ENCODE assay signal across 20 cellular contexts in genomic region chr15:78266806-78267205, GRCh38. TPM values are rescaled to one million over a fixed set of nuclear protein-coding genes. Genes with fewer than 3 reads are reported as not detected.
A peak's percentile ranks its signal among the peaks of the same experiment; 100 is the strongest.
DNase-seq lines count a peak whose midpoint lies in the region; ATAC-seq and TF ChIP-seq lines count a peak whose summit lies in the region.
"Had no signal": no experiment of that assay in that cellular context is flagged by ENCODE, and none has a peak within 500 bp of the region (broad histone marks: within the 10 kb centered on the region; RNA-seq: fewer than 3 reads in every experiment).

No MANE protein-coding gene starts in this region.

- H3K4me1 Mint-ChIP-seq in activated T-cell treated with anti-CD3 and anti-CD28 coated beads, Interleukin-2, amount 50 U/mL, for 72 hours (ENCODE audit: low read depth) = peaks cover 37% of the 10 kb centered on the region
- H3K4me1 Mint-ChIP-seq: GM23338 had no signal

- H3K27ac ChIP-seq in PC-3 (ENCODE audit: low read length) = no peak overlapping the region
- H3K27ac ChIP-seq in caudate nucleus (ENCODE audit: low read depth, low read length) = peak overlapping the region; percentile 20
- peak overlapping the region; percentile 90 to 93 for H3K27ac ChIP-seq in prostate gland
- H3K27ac ChIP-seq: hepatocyte, neural progenitor cell had no signal

- POLR2A ChIA-PET in PC-3 (lab: Charles Lee; ENCODE audit: unreplicated experiment) = interaction anchor here (2.1 kb wide), 1 partner anchor 33 kb away, joined by 10 read pairs; the partner anchor contains the start of gene SKIC8
- POLR2A ChIA-PET in GM10248 (lab: Yijun Ruan, JAX) = interaction anchor here (2.6 kb wide), 1 partner anchor 136 kb away, joined by 7 read pairs; the partner anchor contains the start of gene CIB2

- H3K4me3 ChIP-seq in PC-3 (ENCODE audit: low read length) (no peak overlapping the region), prostate gland (no peak overlapping the region)
- H3K4me3 ChIP-seq: GM23338, hepatocyte, neural progenitor cell, vagina had no signal

- WGBS in prostate gland = 76% methylated on average over 2 of the region's 2 CpGs

- TF ChIP-seq CTCF in PC-3 (conservative IDR thresholded peaks at IDR 0.05; ENCODE audit: low read depth, low read length) (no peak), prostate gland (IDR thresholded peaks at IDR 0.05) (no peak), GM10248 (IDR thresholded peaks at IDR 0.05; ENCODE audit: control extremely low read depth, extremely low read depth, low read depth, missing control alignments) (no peak)

- no peak overlapping the region for H3K9ac ChIP-seq in PC-3 (ENCODE audit: low read length)
- H3K9ac ChIP-seq: neural progenitor cell had no signal

- ATAC-seq in activated T-cell treated with anti-CD3 and anti-CD28 coated beads, Interleukin-2, amount 50 U/mL, for 72 hours (replicated peaks in 1 of 2) = no peak
- no peak for ATAC-seq in PC-3
- ATAC-seq in GM21619 (IDR thresholded peaks at IDR 0.05; ENCODE audit: unreplicated experiment) = no peak
- ATAC-seq: effector memory CD8-positive, alpha-beta T cell; GM23338 had no signal

- peak overlapping the region; percentile 37 to 95 for H3K4me3 Mint-ChIP-seq in activated T-cell treated with anti-CD3 and anti-CD28 coated beads, Interleukin-2, amount 50 U/mL, for 72 hours
- H3K4me3 Mint-ChIP-seq: activated B cell treated with CpG ODN at 0.5 μM for 24 hours; GM23338; memory B cell; neural progenitor cell; T-helper 1 cell treated with Interleukin-12 subunit alpha and Interleukin-12 subunit beta and Interleukin-4 antibody, amounts not matched to agents 30 μg/mL and 1 μg/mL, for 36 hours had no signal

- TF ChIP-seq POLR2A in prostate gland (IDR thresholded peaks at IDR 0.05) = no peak

- H3K79me2 ChIP-seq in PC-3 (ENCODE audit: low read length) = no peaks in the 10 kb centered on the region
- H3K79me2 ChIP-seq: hepatocyte had no signal

- H3K36me3 Mint-ChIP-seq in activated T-cell treated with anti-CD3 and anti-CD28 coated beads, Interleukin-2, amount 50 U/mL, for 72 hours (ENCODE audit: insufficient read depth in 2 of 2) = no peaks in the 10 kb centered on the region
- H3K36me3 Mint-ChIP-seq: neural progenitor cell had no signal

- H3K27me3 Mint-ChIP-seq in activated T-cell treated with anti-CD3 and anti-CD28 coated beads, Interleukin-2, amount 50 U/mL, for 72 hours (ENCODE audit: low read depth) = no peaks in the 10 kb centered on the region
- H3K27me3 Mint-ChIP-seq: activated B cell treated with CpG ODN at 0.5 μM for 24 hours; effector memory CD8-positive, alpha-beta T cell; memory B cell had no signal

- H3K9me3 ChIP-seq in PC-3 (ENCODE audit: low read length) = no peaks in the 10 kb centered on the region
- H3K9me3 ChIP-seq in prostate gland = no peaks in the 10 kb centered on the region
- H3K9me3 ChIP-seq: vagina had no signal

- peak overlapping the region; percentile 25 for H3K27ac Mint-ChIP-seq in activated T-cell treated with anti-CD3 and anti-CD28 coated beads, Interleukin-2, amount 50 U/mL, for 72 hours
- H3K27ac Mint-ChIP-seq: activated B cell treated with CpG ODN at 0.5 μM for 24 hours; GM23338; memory B cell; neural progenitor cell; T-helper 1 cell treated with Interleukin-12 subunit alpha and Interleukin-12 subunit beta and Interleukin-4 antibody, amounts not matched to agents 30 μg/mL and 1 μg/mL, for 36 hours had no signal

- no peaks in the 10 kb centered on the region for H4K20me1 ChIP-seq in PC-3 (ENCODE audit: low read length)

- no peaks in the 10 kb centered on the region for H3K9me3 Mint-ChIP-seq in activated T-cell treated with anti-CD3 and anti-CD28 coated beads, Interleukin-2, amount 50 U/mL, for 72 hours
- H3K9me3 Mint-ChIP-seq: activated B cell treated with CpG ODN at 0.5 μM for 24 hours; effector memory CD8-positive, alpha-beta T cell; GM23338; memory B cell; neural progenitor cell; T-helper 1 cell treated with Interleukin-12 subunit alpha and Interleukin-12 subunit beta and Interleukin-4 antibody, amounts not matched to agents 30 μg/mL and 1 μg/mL, for 36 hours had no signal

- H3F3A ChIP-seq in PC-3 (ENCODE audit: low read length, unreplicated experiment) = no peaks in the 10 kb centered on the region

- H3K27me3 ChIP-seq in PC-3 (ENCODE audit: low read length) (peaks cover 8% of the 10 kb centered on the region), prostate gland (replicated peaks; ENCODE audit: insufficient read depth) (no peaks in the 10 kb centered on the region)
- H3K27me3 ChIP-seq: hepatocyte, vagina had no signal

- CTCF ChIA-PET in PC-3 (lab: Charles Lee) (no interaction called here), GM10248 (lab: Yijun Ruan, JAX) (interaction anchor here (1.2 to 1.8 kb wide), 5 partner anchors 17 to 154 kb away, joined by 3 to 4 read pairs (median 3); no protein-coding TSS in a partner anchor)

- H3K36me3 ChIP-seq in PC-3 (ENCODE audit: low read depth, low read length) = no peaks in the 10 kb centered on the region
- H3K36me3 ChIP-seq in prostate gland = no peaks in the 10 kb centered on the region
- H3K36me3 ChIP-seq: neural progenitor cell had no signal

- no TSS peak for BruUV-seq in PC-3 (replicated peaks; lab: Mats Ljungman, UMichigan)

- peaks cover 20% of the 10 kb centered on the region for H3K4me1 ChIP-seq in PC-3 (ENCODE audit: insufficient read depth, low read length)
- peaks cover 3% of the 10 kb centered on the region for H3K4me1 ChIP-seq in prostate gland (replicated peaks)
- H3K4me1 ChIP-seq: neural progenitor cell had no signal

- H3K4me2 ChIP-seq in PC-3 (ENCODE audit: low read length) = peak overlapping the region; percentile 20; the same call in 1 of the 2 replicates
- H3K4me2 ChIP-seq: GM23338, hepatocyte, neural progenitor cell had no signal

- no peak for DNase-seq in activated T-cell treated with anti-CD3 and anti-CD28 coated beads, Interleukin-2, amount 50 U/mL, for 72 hours
- no peak for DNase-seq in activated T-cell treated with anti-CD3 and anti-CD28 coated beads, Interleukin-2, amount 50 U/mL, for 1 hour
- DNase-seq in PC-3 (no peak), caudate nucleus (lab: John Stamatoyannopoulos, UW) (no peak), prostate gland (ENCODE audit: low spot score) (no peak), GM19240 (ENCODE audit: insufficient read length, low spot score) (no peak), GM10248 (ENCODE audit: extremely low spot score) (no peak)
- DNase-seq: activated B cell treated with CpG ODN at 0.5 μM for 24 hours; activated CD8-positive, alpha-beta memory T cell treated with anti-CD3 and anti-CD28 coated beads, Interleukin-2, amount 50 U/mL, for 4 hours; DND-41; effector memory CD8-positive, alpha-beta T cell; islet precursor cell; SIG-M5 had no signal

- no peak overlapping the region for H2AFZ ChIP-seq in PC-3 (ENCODE audit: low read length)
- H2AFZ ChIP-seq: GM23338, hepatocyte, neural progenitor cell had no signal

- H3K9me2 ChIP-seq in PC-3 (replicated peaks; ENCODE audit: low read length) = no peaks in the 10 kb centered on the region

- intact Hi-C loops in PC-3 (cut with micrococcal nuclease) = no loop called here
- intact Hi-C loops in prostate gland (cut with DNase I) = no loop called here

RNA-seq across cellular contexts. Expression of gene DNAJA4, which starts 2.4 kb away (rescaled TPM):
- total RNA-seq in activated T-cell treated with anti-CD3 and anti-CD28 coated beads, Interleukin-2, amount 50 U/mL, for 72 hours = 10 to 100 TPM; 30.7 to 36.4 TPM
- total RNA-seq in PC-3 (2014; rRNA removed) = 1.3 and 5.4 TPM in 2 replicates
- 10 to 100 TPM; 32.1 to 43.7 TPM for total RNA-seq in prostate gland

RNA-seq across cellular contexts. Expression of gene ACSBG1, which starts 32.4 kb away (rescaled TPM):
- total RNA-seq in activated T-cell treated with anti-CD3 and anti-CD28 coated beads, Interleukin-2, amount 50 U/mL, for 72 hours = under 1 TPM in 1 of 2 donors, not detected in 1; 0.32 TPM
- total RNA-seq in PC-3 (2014; rRNA removed) (0.36 and 0.40 TPM in 2 replicates), prostate gland (1 to 10 TPM in 1 of 2 donors, not detected in 1; 7.4 TPM)

RNA-seq across cellular contexts. Expression of gene SKIC8, which starts 32.6 kb away (rescaled TPM):
- 10 to 100 TPM; 31.0 to 31.3 TPM for total RNA-seq in activated T-cell treated with anti-CD3 and anti-CD28 coated beads, Interleukin-2, amount 50 U/mL, for 72 hours
- total RNA-seq in PC-3 (2014; rRNA removed) (54.7 and 56.1 TPM in 2 replicates), prostate gland (100 to 1,000 TPM in 1 of 2 donors, 10 to 100 TPM in 1; 58.1 to 109 TPM)
